In the genomic region with DNA sequence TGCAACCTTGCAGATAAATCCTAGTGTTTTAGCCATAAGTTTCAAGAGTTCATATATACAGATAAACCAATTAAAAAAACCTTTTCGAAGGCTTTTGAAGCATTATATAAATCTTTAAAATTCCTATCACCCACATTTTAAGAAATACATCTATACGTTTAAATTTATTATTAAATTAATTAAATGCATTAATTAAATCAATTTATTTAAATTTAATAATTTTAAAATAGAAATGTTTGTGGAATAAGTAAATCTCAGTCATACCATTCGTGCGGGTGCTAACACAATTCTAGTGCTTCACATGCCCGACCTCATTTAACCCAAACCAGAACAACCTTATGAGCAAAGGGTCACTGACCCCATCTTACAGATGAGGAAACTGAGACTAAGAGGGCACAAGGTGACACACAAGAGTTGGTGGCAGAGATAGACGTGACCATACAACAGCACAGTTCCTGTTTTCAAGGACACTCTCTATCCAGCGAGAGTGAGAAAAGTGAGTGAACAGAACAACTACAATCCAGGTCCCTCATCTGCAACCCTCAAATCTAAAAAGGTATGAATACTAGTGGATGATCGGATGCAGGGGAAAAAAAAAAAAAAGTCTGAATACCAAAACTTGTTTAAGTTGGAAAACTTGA, we compare ENCODE assay signal across 10 cellular contexts. TPM values are rescaled to one million over a fixed set of nuclear protein-coding genes. Genes with fewer than 3 reads are reported as not detected.
A peak's percentile ranks its signal among the peaks of the same experiment; 100 is the strongest.
DNase-seq lines count a peak whose midpoint lies in the region; ATAC-seq lines count a peak whose summit lies in the region.
"Had no signal": no experiment of that assay in that cellular context is flagged by ENCODE, and none has a peak within 500 bp of the region (broad histone marks: within the 10 kb centered on the region; RNA-seq: fewer than 3 reads in every experiment).

No MANE protein-coding gene starts in this region.

- peaks cover 0 to 12% (median 6%) of the 10 kb centered on the region in 3 donors for H3K36me3 Mint-ChIP-seq in CD8-positive, alpha-beta memory T cell
- peaks cover 25% of the 10 kb centered on the region for H3K36me3 Mint-ChIP-seq in activated CD4-positive, alpha-beta memory T cell treated with anti-CD3 and anti-CD28 coated beads for 36 hours
- H3K36me3 Mint-ChIP-seq in memory B cell: peaks cover 10% of the 10 kb centered on the region

- H3K36me3 ChIP-seq in CD8-positive, alpha-beta memory T cell (ENCODE audit: insufficient read depth, low read length): no peaks in the 10 kb centered on the region
- H3K36me3 ChIP-seq in H7 (replicated peaks; ENCODE audit: control insufficient read depth, insufficient read depth, low read length): no peaks in the 10 kb centered on the region

- no peaks in the 10 kb centered on the region for H3K27me3 ChIP-seq in CD8-positive, alpha-beta memory T cell (ENCODE audit: insufficient read depth, low read length, poor library complexity, severe bottlenecking)
- no peaks in the 10 kb centered on the region for H3K27me3 ChIP-seq in H7 (ENCODE audit: control insufficient read depth, insufficient read depth, low read length)

- peaks cover 31% of the 10 kb centered on the region for H3K4me1 ChIP-seq in CD8-positive, alpha-beta memory T cell (ENCODE audit: insufficient read depth, low read length)

- DNase-seq in CD8-positive, alpha-beta memory T cell: no peak
- peak; percentile 40 for DNase-seq in KBM-7
- no peak for DNase-seq in activated CD4-positive, alpha-beta memory T cell treated with anti-CD3 and anti-CD28 coated beads for 36 hours
- no peak for DNase-seq in memory B cell (ENCODE audit: low spot score in 2 of 2)
- DNase-seq in H7: no peak
- no peak for DNase-seq in NCI-H510A treated with DMSO at 0.1 percent for 48 hours (lab: John Stamatoyannopoulos, UW)
- no peak for DNase-seq in germinal center (ENCODE audit: low spot score)
- DNase-seq: stimulated activated CD4-positive, alpha-beta T cell treated with anti-CD3 and anti-CD28 coated beads, Interleukin-2, amount 100 ng/mL, for 48 hours had no signal

- H3K4me1 Mint-ChIP-seq in CD8-positive, alpha-beta memory T cell: peaks cover 49 to 63% (median 61%) of the 10 kb centered on the region in 3 donors
- peaks cover 66% of the 10 kb centered on the region for H3K4me1 Mint-ChIP-seq in activated CD4-positive, alpha-beta memory T cell treated with anti-CD3 and anti-CD28 coated beads for 36 hours (ENCODE audit: low read depth)
- H3K4me1 Mint-ChIP-seq in memory B cell: peaks cover 39% of the 10 kb centered on the region

- H3K4me3 ChIP-seq in CD8-positive, alpha-beta memory T cell (ENCODE audit: low read length): no peak overlapping the region
- no peak overlapping the region for H3K4me3 ChIP-seq in H7 (ENCODE audit: insufficient read depth, low read depth, low read length)

- no peaks in the 10 kb centered on the region for H3K9me3 Mint-ChIP-seq in CD8-positive, alpha-beta memory T cell
- H3K9me3 Mint-ChIP-seq in activated CD4-positive, alpha-beta memory T cell treated with anti-CD3 and anti-CD28 coated beads for 36 hours: no peaks in the 10 kb centered on the region
- H3K9me3 Mint-ChIP-seq in memory B cell: peaks cover 2% of the 10 kb centered on the region

- intact Hi-C loops in activated CD4-positive, alpha-beta memory T cell treated with anti-CD3 and anti-CD28 coated beads for 36 hours (cut with micrococcal nuclease): no loop called here

- peak overlapping the region; percentile 90 to 100 (median 98) for H3K4me3 Mint-ChIP-seq in CD8-positive, alpha-beta memory T cell
- peak overlapping the region; percentile 89 for H3K4me3 Mint-ChIP-seq in activated CD4-positive, alpha-beta memory T cell treated with anti-CD3 and anti-CD28 coated beads for 36 hours
- H3K4me3 Mint-ChIP-seq in memory B cell: peak overlapping the region; percentile 56

- in situ Hi-C loops in KBM-7 (cut with MboI; ENCODE audit: low pct_unique_long_range_greater_than_20kb, low sequenced_read_pairs): no loop called here

- ATAC-seq in memory B cell (ENCODE audit: low read depth) (peak; percentile 12), GM18502 (IDR thresholded peaks at IDR 0.05; ENCODE audit: poor library complexity, unreplicated experiment) (no peak)

- H3K27ac Mint-ChIP-seq in CD8-positive, alpha-beta memory T cell: peak overlapping the region in 7 of 8 donors; percentile 14 to 99 (median 94)
- peak overlapping the region; percentile 48 for H3K27ac Mint-ChIP-seq in activated CD4-positive, alpha-beta memory T cell treated with anti-CD3 and anti-CD28 coated beads for 36 hours
- peak overlapping the region; percentile 97 for H3K27ac Mint-ChIP-seq in memory B cell

- H3K27ac ChIP-seq in CD8-positive, alpha-beta memory T cell (ENCODE audit: low read depth, low read length): no peak overlapping the region
- H3K27ac ChIP-seq: parathyroid adenoma had no signal

- no peaks in the 10 kb centered on the region for H3K9me3 ChIP-seq in CD8-positive, alpha-beta memory T cell (ENCODE audit: low read length)

- CTCF ChIA-PET in CD8-positive, alpha-beta memory T cell (lab: Charles Lee): interaction anchor here (1.0 kb wide), 1 partner anchor 32 kb away, joined by 3 read pairs; no protein-coding TSS in a partner anchor
- CTCF ChIA-PET in activated CD4-positive, alpha-beta memory T cell treated with anti-CD3 and anti-CD28 coated beads for 36 hours (lab: Charles Lee): interaction anchor here (1.0 to 4.5 kb wide), 2 partner anchors 32 to 50 kb away, joined by 4 to 32 read pairs; no protein-coding TSS in a partner anchor

- no peaks in the 10 kb centered on the region for H3K27me3 Mint-ChIP-seq in CD8-positive, alpha-beta memory T cell
- H3K27me3 Mint-ChIP-seq in activated CD4-positive, alpha-beta memory T cell treated with anti-CD3 and anti-CD28 coated beads for 36 hours: no peaks in the 10 kb centered on the region
- H3K27me3 Mint-ChIP-seq in memory B cell: no peaks in the 10 kb centered on the region

- POLR2A ChIA-PET in CD8-positive, alpha-beta memory T cell (lab: Charles Lee): interaction anchor here (3.0 kb wide), 1 partner anchor 31 kb away, joined by 16 read pairs; no protein-coding TSS in a partner anchor
- POLR2A ChIA-PET in activated CD4-positive, alpha-beta memory T cell treated with anti-CD3 and anti-CD28 coated beads for 36 hours (lab: Charles Lee): interaction anchor here (0.8 to 2.4 kb wide), 4 partner anchors 13 to 50 kb away, joined by 3 to 16 read pairs (median 8); no protein-coding TSS in a partner anchor

RNA-seq across cellular contexts. Expression of a gene that starts 1.4 kb away (rescaled TPM):
- 100 to 1,000 TPM; 103 to 114 TPM for total RNA-seq in CD8-positive, alpha-beta memory T cell
- 132 TPM for polyA plus RNA-seq in CD8-positive, alpha-beta memory T cell
- total RNA-seq in activated CD4-positive, alpha-beta memory T cell treated with anti-CD3 and anti-CD28 coated beads for 36 hours: 100 to 1,000 TPM; 120 to 121 TPM
- total RNA-seq in H7 (2014; rRNA removed; shearing (Covaris generic)): 22.8 and 24.7 TPM in 2 replicates

RNA-seq across cellular contexts. Expression of a gene that starts 46.6 kb away (rescaled TPM):
- total RNA-seq in CD8-positive, alpha-beta memory T cell: 100 to 1,000 TPM; 140 to 142 TPM
- 41.6 TPM for polyA plus RNA-seq in CD8-positive, alpha-beta memory T cell
- total RNA-seq in activated CD4-positive, alpha-beta memory T cell treated with anti-CD3 and anti-CD28 coated beads for 36 hours: 100 to 1,000 TPM; 146 to 153 TPM
- 17.5 and 29.0 TPM in 2 replicates for total RNA-seq in H7 (2014; rRNA removed; shearing (Covaris generic))
